In genomic region chr12:24255920-24256635, GRCh38 we compare ENCODE assay signal across 19 cellular contexts.
DNase-seq lines count a peak whose midpoint lies in the region; ATAC-seq and TF ChIP-seq lines count a peak whose summit lies in the region.
"Had no signal": no experiment of that assay in that cellular context is flagged by ENCODE, and none has a peak within 500 bp of the region (broad histone marks: within the 10 kb centered on the region; RNA-seq: fewer than 3 reads in every experiment).

No MANE protein-coding gene starts in this region.

- no peak overlapping the region for H2AK5ac ChIP-seq in mesendoderm (ENCODE audit: low read length)

- WGBS in ectodermal cell, 2 experiments = 28 to 40% methylated on average over 7 of the region's 7 CpGs
- no CpG with 5 or more reads among the region's 7 CpGs for WGBS in mesendoderm (ENCODE audit: extremely low coverage, insufficient coverage, low lambda C conversion rate)

- no peak overlapping the region for H3K56ac ChIP-seq in mesendoderm (ENCODE audit: low read length)

- intact Hi-C loops in upper lobe of right lung (cut with DNase I) = no loop called here

- H3K79me1 ChIP-seq in mesendoderm (ENCODE audit: low read length) = no peaks in the 10 kb centered on the region

- no peak overlapping the region for H2BK5ac ChIP-seq in mesendoderm (ENCODE audit: low read length)

- no peak overlapping the region for H3K4me2 ChIP-seq in mesendoderm (ENCODE audit: low read length)
- H3K4me2 ChIP-seq: BLaER1, SK-N-SH had no signal

- H3K4me1 ChIP-seq in ectodermal cell (ENCODE audit: control insufficient read depth, insufficient read depth, low read length) (peaks cover 21% of the 10 kb centered on the region), mesendoderm (ENCODE audit: control insufficient read depth, low read depth, low read length) (peaks cover 2% of the 10 kb centered on the region), upper lobe of right lung (no peaks in the 10 kb centered on the region)
- H3K4me1 ChIP-seq: BLaER1 had no signal

- no peak overlapping the region for H3K18ac ChIP-seq in mesendoderm (ENCODE audit: low read length)

- H3K79me2 ChIP-seq in mesendoderm (ENCODE audit: control insufficient read depth, insufficient read depth, low read length) = no peaks in the 10 kb centered on the region

- H2BK120ac ChIP-seq in mesendoderm (ENCODE audit: low read depth, low read length) = no peak overlapping the region

- no peak overlapping the region for H3K9ac ChIP-seq in mesendoderm (ENCODE audit: low read length)
- H3K9ac ChIP-seq: BLaER1, SK-N-SH had no signal

- DNase-seq in H7 = peak; percentile 6
- peak; percentile 14 for DNase-seq in mesendoderm
- DNase-seq in progenitor cell of endocrine pancreas (ENCODE audit: low spot score, unreplicated experiment) = no peak
- DNase-seq in NCI-H146 (lab: John Stamatoyannopoulos, UW) = no peak
- DNase-seq in upper lobe of right lung = no peak
- DNase-seq: CD8-positive, alpha-beta T cell; DMS79; NCI-H1092 treated with DMSO at 0.1 percent for 48 hours; NCI-H2081 treated with DMSO at 0.1 percent for 48 hours; NCI-H510A; NCI-H748 treated with DMSO at 0.1 percent for 48 hours; NK-92 treated with Interleukin-12 subunit alpha and Interleukin-12 subunit beta, amount 100 ng/mL, for 24 hours; OCI-M1; SHP77; SK-N-SH had no signal

- no peak overlapping the region for H3K4me3 ChIP-seq in H7 (ENCODE audit: insufficient read depth, low read depth, low read length)
- H3K4me3 ChIP-seq in ectodermal cell (ENCODE audit: insufficient read depth, low read depth, low read length) = no peak overlapping the region
- no peak overlapping the region for H3K4me3 ChIP-seq in mesendoderm (ENCODE audit: low read length)
- no peak overlapping the region for H3K4me3 ChIP-seq in upper lobe of right lung
- H3K4me3 ChIP-seq: BLaER1, K562 had no signal

- H3K4me3 Mint-ChIP-seq in progenitor cell of endocrine pancreas (ENCODE audit: low read depth) = peak overlapping the region; percentile 20
- H3K4me3 Mint-ChIP-seq: CD8-positive, alpha-beta T cell had no signal

- no peak overlapping the region for H3K23ac ChIP-seq in mesendoderm (ENCODE audit: low read length)

- H3K27ac ChIP-seq in ectodermal cell (ENCODE audit: insufficient read depth, low read depth, low read length, poor library complexity, severe bottlenecking) = peak overlapping the region; percentile 81
- H3K27ac ChIP-seq in mesendoderm (ENCODE audit: low read depth, low read length) = no peak overlapping the region
- no peak overlapping the region for H3K27ac ChIP-seq in upper lobe of right lung
- H3K27ac ChIP-seq: BLaER1 had no signal

- H3K36me3 ChIP-seq in H7 (replicated peaks; ENCODE audit: control insufficient read depth, insufficient read depth, low read length) (no peaks in the 10 kb centered on the region), ectodermal cell (ENCODE audit: control insufficient read depth, insufficient read depth, low read length) (no peaks in the 10 kb centered on the region), mesendoderm (ENCODE audit: control insufficient read depth, insufficient read depth, low read length) (no peaks in the 10 kb centered on the region), upper lobe of right lung (no peaks in the 10 kb centered on the region)
- H3K36me3 ChIP-seq: BLaER1 had no signal

- H3K4me1 Mint-ChIP-seq in progenitor cell of endocrine pancreas (ENCODE audit: low read depth) = peaks cover 26% of the 10 kb centered on the region

- TF ChIP-seq CTCF in progenitor cell of endocrine pancreas (IDR thresholded peaks at IDR 0.05; ENCODE audit: unreplicated experiment) (no peak), upper lobe of right lung (IDR thresholded peaks at IDR 0.05) (no peak)

- no peak overlapping the region for H4K5ac ChIP-seq in mesendoderm (ENCODE audit: low read length)

- H3K4ac ChIP-seq in mesendoderm (ENCODE audit: low read depth, low read length) = no peak overlapping the region

- peaks cover 2% of the 10 kb centered on the region for H3K36me3 Mint-ChIP-seq in progenitor cell of endocrine pancreas (ENCODE audit: insufficient read depth)
- H3K36me3 Mint-ChIP-seq: CD8-positive, alpha-beta T cell had no signal

- H3K27me3 Mint-ChIP-seq in progenitor cell of endocrine pancreas = no peaks in the 10 kb centered on the region

- no peak overlapping the region for H4K8ac ChIP-seq in mesendoderm (ENCODE audit: low read depth, low read length)

- H2BK15ac ChIP-seq in mesendoderm (replicated peaks; ENCODE audit: low read depth) = no peak overlapping the region

- no peaks in the 10 kb centered on the region for H3K27me3 ChIP-seq in H7 (ENCODE audit: control insufficient read depth, insufficient read depth, low read length)
- H3K27me3 ChIP-seq in ectodermal cell (ENCODE audit: control insufficient read depth, insufficient read depth, low read length, poor library complexity, severe bottlenecking) = no peaks in the 10 kb centered on the region
- H3K27me3 ChIP-seq in mesendoderm (ENCODE audit: insufficient read depth, low read length, poor library complexity) = no peaks in the 10 kb centered on the region
- H3K27me3 ChIP-seq in upper lobe of right lung = no peaks in the 10 kb centered on the region
- H3K27me3 ChIP-seq: BLaER1 had no signal

- H3K9me3 ChIP-seq in ectodermal cell (ENCODE audit: control insufficient read depth, low read length) = no peaks in the 10 kb centered on the region
- no peaks in the 10 kb centered on the region for H3K9me3 ChIP-seq in upper lobe of right lung
- H3K9me3 ChIP-seq: BLaER1, SK-N-SH had no signal

- H3K27ac Mint-ChIP-seq in progenitor cell of endocrine pancreas = peak overlapping the region; percentile 25
- H3K27ac Mint-ChIP-seq: CD8-positive, alpha-beta T cell had no signal

- no peak for ATAC-seq in HG03196 (IDR thresholded peaks at IDR 0.05; ENCODE audit: unreplicated experiment)
- no peak for ATAC-seq in upper lobe of right lung
- ATAC-seq: CD8-positive, alpha-beta T cell; K562 had no signal

- H3K9me3 Mint-ChIP-seq in progenitor cell of endocrine pancreas (ENCODE audit: low read depth) = peaks cover 8% of the 10 kb centered on the region
- H3K9me3 Mint-ChIP-seq: CD8-positive, alpha-beta T cell had no signal

Comparison
In these comparisons a context has a peak if more than half of its experiments do, and no peak if none do; other contexts are left out.
1. DNase-seq: peak in H7 (single experiment) and mesendoderm (single experiment); none in progenitor cell of endocrine pancreas (single experiment), NCI-H146 (single experiment) and upper lobe of right lung (single experiment).